Comparison of ENCODE assay signal across 18 cellular contexts in genomic region chr3:7787871-7788828, GRCh38.
DNase-seq lines count a peak whose midpoint lies in the region; ATAC-seq and TF ChIP-seq lines count a peak whose summit lies in the region.
"Had no signal": no experiment of that assay in that cellular context is flagged by ENCODE, and none has a peak within 500 bp of the region (broad histone marks: within the 10 kb centered on the region; RNA-seq: fewer than 3 reads in every experiment).

No MANE protein-coding gene starts in this region.

- no peaks in the 10 kb centered on the region for H4K20me1 ChIP-seq in HCT116 (ENCODE audit: insufficient read depth)

- peaks cover 5 to 10% of the 10 kb centered on the region in 2 donors for H3K9me3 Mint-ChIP-seq in activated naive CD4-positive, alpha-beta T cell treated with anti-CD3 and anti-CD28 coated beads, Interleukin-2, amount 50 U/mL, for 72 hours

- no peaks in the 10 kb centered on the region for H3K27me3 ChIP-seq in HCT116 (ENCODE audit: insufficient read depth, low read length)
- H3K27me3 ChIP-seq: esophagus squamous epithelium had no signal

- H3K4me3 ChIP-seq in HCT116 (replicated peaks in 1 of 2; ENCODE audit: low read depth in 1 of 2, low read length in 2 of 2) (peak overlapping the region in 1 of 2 experiments; percentile 10; a peak in 1 of 4 replicates), astrocyte of the spinal cord (ENCODE audit: low read depth, low read length) (no peak overlapping the region), foreskin fibroblast (ENCODE audit: low read depth in 1 of 2, low read length in 2 of 2) (no peak overlapping the region)
- H3K4me3 ChIP-seq: esophagus squamous epithelium, GM23248 had no signal

- RAD21 ChIA-PET in HCT116 (lab: Charles Lee; ENCODE audit: low non-redundant PET in 1 of 2, low total read pairs in 2 of 2, uncharacterized antibody in 2 of 2, unreplicated experiment in 2 of 2), result no interaction called here

- in situ Hi-C loops in astrocyte of the spinal cord (cut with HindIII; ENCODE audit: low sequenced_read_pairs), result no loop called here

- H3K36me3 ChIP-seq in HCT116 (ENCODE audit: control insufficient read depth in 1 of 2, insufficient read depth in 2 of 2, low read length in 2 of 2), result no peaks in the 10 kb centered on the region
- H3K36me3 ChIP-seq: esophagus squamous epithelium had no signal

- POLR2A ChIA-PET in HCT116 (lab: Charles Lee), result no interaction called here

- ATAC-seq in HCT116, result peak; percentile 75
- ATAC-seq in activated naive CD4-positive, alpha-beta T cell treated with anti-CD3 and anti-CD28 coated beads, Interleukin-2, amount 50 U/mL, for 72 hours, result no peak
- ATAC-seq in esophagus mucosa, result no peak

- peak overlapping the region; percentile 59 for H3K4me2 ChIP-seq in HCT116 (ENCODE audit: low read length)

- TF ChIP-seq POLR2A in HCT116 (IDR thresholded peaks at IDR 0.05; ENCODE audit: borderline replicate concordance, extremely low read depth, insufficient read depth, insufficient read length), result no peak

- BruUV-seq in HCT116 (replicated peaks; lab: Mats Ljungman, UMichigan), result no TSS peak

- no peaks in the 10 kb centered on the region for H3K9me2 ChIP-seq in HCT116 (ENCODE audit: insufficient read depth)

- peaks cover 22 to 24% of the 10 kb centered on the region in 2 experiments for H3K4me1 ChIP-seq in HCT116 (ENCODE audit: control insufficient read depth in 1 of 2, insufficient read depth in 2 of 2, low read length in 2 of 2)
- H3K4me1 ChIP-seq: esophagus squamous epithelium had no signal

- H3K27ac Mint-ChIP-seq in activated naive CD4-positive, alpha-beta T cell treated with anti-CD3 and anti-CD28 coated beads, Interleukin-2, amount 50 U/mL, for 72 hours, result no peak overlapping the region
- H3K27ac Mint-ChIP-seq: activated naive CD8-positive, alpha-beta T cell; stimulated activated naive CD8-positive, alpha-beta T cell treated with anti-CD3 and anti-CD28 coated beads, Interleukin-15, Interleukin-2, amounts not matched to agents 100 ng/mL and 50 ng/mL, for 24 hours; T-helper 1 cell treated with Interleukin-12 subunit alpha and Interleukin-12 subunit beta and Interleukin-4 antibody, amounts not matched to agents 30 μg/mL and 1 μg/mL, for 36 hours had no signal

- peak overlapping the region; percentile 57 for H2AFZ ChIP-seq in HCT116 (ENCODE audit: low read depth, low read length, poor library complexity, severe bottlenecking)
- H2AFZ ChIP-seq: GM23248 had no signal

- intact Hi-C loops in HCT116 (cut with micrococcal nuclease), result no loop called here

- no peaks in the 10 kb centered on the region for H3K9me3 ChIP-seq in HCT116 (ENCODE audit: control insufficient read depth in 1 of 2, insufficient read depth in 1 of 2, low read depth in 1 of 2, low read length in 2 of 2)
- H3K9me3 ChIP-seq: esophagus squamous epithelium had no signal

- TF ChIP-seq CTCF in HCT116 (IDR thresholded peaks at IDR 0.05 in 2 of 3, conservative IDR thresholded peaks at IDR 0.05 in 1 of 3; ENCODE audit: borderline replicate concordance in 1 of 3, insufficient read depth in 1 of 3, low read depth in 2 of 3, low read length in 2 of 3) (peak in 1 of 3 experiments; percentile 9; a peak in 1 of 6 replicates), astrocyte of the spinal cord (IDR thresholded peaks at IDR 0.05; ENCODE audit: low read depth, low read length) (peak; percentile 14), foreskin fibroblast (IDR thresholded peaks at IDR 0.05; ENCODE audit: low read depth, low read length) (no peak)

- peak; percentile 48 for TF ChIP-seq RAD21 in HCT116 (IDR thresholded peaks at IDR 0.05; ENCODE audit: low read depth)

- no peak overlapping the region for H3K9ac ChIP-seq in HCT116 (ENCODE audit: low read length)
- H3K9ac ChIP-seq: GM23248 had no signal

- DNase-seq in A172 (ENCODE audit: low spot score) (peak; percentile 25), HCT116 (ENCODE audit: low read depth, low spot score) (no peak), astrocyte of the spinal cord (ENCODE audit: low read depth, low spot score) (peak; percentile 10), inferior parietal cortex (ENCODE audit: extremely low spot score) (peak; percentile 24), foreskin fibroblast (no peak), KG1 (lab: John Stamatoyannopoulos, UW) (no peak)
- no peak for DNase-seq in activated naive CD4-positive, alpha-beta T cell treated with anti-CD3 and anti-CD28 coated beads, Interleukin-2, amount 50 U/mL, for 72 hours (ENCODE audit: low spot score in 2 of 2)
- DNase-seq: activated CD4-positive, alpha-beta T cell treated with anti-CD3 and anti-CD28 coated beads for 4 hours; esophagus squamous epithelium; GM23248; KBM-7; NCI-H1417 treated with DMSO at 0.1 percent for 48 hours; occipital lobe; small intestine had no signal

- CTCF ChIA-PET in HCT116 (lab: Charles Lee), result no interaction called here

- H3K36me3 Mint-ChIP-seq in activated naive CD4-positive, alpha-beta T cell treated with anti-CD3 and anti-CD28 coated beads, Interleukin-2, amount 50 U/mL, for 72 hours, result no peaks in the 10 kb centered on the region
- H3K36me3 Mint-ChIP-seq: activated naive CD8-positive, alpha-beta T cell had no signal

- H3K27ac ChIP-seq in HCT116 (ENCODE audit: low read depth, low read length), result peak overlapping the region; percentile 17; the same call in 1 of the 2 replicates
- H3K27ac ChIP-seq: esophagus squamous epithelium, GM23248 had no signal

- no peaks in the 10 kb centered on the region for H3K79me2 ChIP-seq in HCT116 (ENCODE audit: insufficient read depth, low read length)

TF ChIP-seq in HCT116, 20 proteins besides CTCF, POLR2A, EP300 and RAD21:
- no peak for TF ChIP-seq POLR2AphosphoS5 (IDR thresholded peaks at IDR 0.05; ENCODE audit: low read depth, low read length)
- no peak for TF ChIP-seq ELF1 (IDR thresholded peaks at IDR 0.05; ENCODE audit: borderline replicate concordance, low read depth)
- peak; percentile 43; the same call in 1 of the 2 replicates for TF ChIP-seq FOSL1 (IDR thresholded peaks at IDR 0.05; ENCODE audit: low read depth)
- no peak for TF ChIP-seq EZH2phosphoT487 (IDR thresholded peaks at IDR 0.05; ENCODE audit: borderline replicate concordance)
- no peak for TF ChIP-seq ZFX (IDR thresholded peaks at IDR 0.05)
- TF ChIP-seq SRF (IDR thresholded peaks at IDR 0.05; ENCODE audit: low read depth), result no peak
- no peak for TF ChIP-seq ZBTB33 (IDR thresholded peaks at IDR 0.05; ENCODE audit: extremely low read depth, insufficient replicate concordance, low read length)
- no peak for TF ChIP-seq SIN3A (IDR thresholded peaks at IDR 0.05; ENCODE audit: low read depth)
- 0 out of 2 replicates have a peak, but pooled peaks have one; percentile 13 for TF ChIP-seq CBX3 (IDR thresholded peaks at IDR 0.05; ENCODE audit: low read depth)
- no peak for TF ChIP-seq YY1 (IDR thresholded peaks at IDR 0.05; ENCODE audit: extremely low read depth, insufficient replicate concordance, low read depth, low read length)
- peak; percentile 30; the same call in 1 of the 2 replicates for TF ChIP-seq SP1 (IDR thresholded peaks at IDR 0.05; ENCODE audit: low read depth)
- no peak for TF ChIP-seq REST (IDR thresholded peaks at IDR 0.05; ENCODE audit: low read depth)
- peak; percentile 59 for TF ChIP-seq JUND (IDR thresholded peaks at IDR 0.05)
- no peak for TF ChIP-seq TCF7L2 (IDR thresholded peaks at IDR 0.05; ENCODE audit: borderline replicate concordance, extremely low read depth, insufficient read depth, insufficient read length)

Comparison
In these comparisons a context has a peak if more than half of its experiments do, and no peak if none do; other contexts are left out.
1. DNase-seq: peak in A172 (single experiment), astrocyte of the spinal cord (single experiment) and inferior parietal cortex (single experiment); none in HCT116 (single experiment), activated naive CD4-positive, alpha-beta T cell treated with anti-CD3 and anti-CD28 coated beads, Interleukin-2, amount 50 U/mL, for 72 hours (0 of 2), foreskin fibroblast (0 of 2) and KG1 (single experiment).